In genomic region chr10:95397747-95398146, GRCh38 we compare ENCODE assay signal across 1 cellular context.
A peak's percentile ranks its signal among the peaks of the same experiment; 100 is the strongest.
TF ChIP-seq lines count a peak whose summit lies in the region.

No MANE protein-coding gene starts in this region.

TF ChIP-seq in K562, 482 proteins besides CTCF, POLR2A, EP300 and RAD21 (continued from another document):
- TF ChIP-seq SPI1 (IDR thresholded peaks at IDR 0.05; ENCODE audit: borderline replicate concordance, low read depth, low read length) (peak; percentile 51; the same call in 1 of the 2 replicates), C11orf30 (IDR thresholded peaks at IDR 0.05; ENCODE audit: low read depth) (peak; percentile 54), ZBTB40 (IDR thresholded peaks at IDR 0.05) (no peak), ZBTB40 (CRISPR knock-in tag; IDR thresholded peaks at IDR 0.05) (no peak), HDAC1 (IDR thresholded peaks at IDR 0.05) (peak in 1 of 2 experiments; percentile 22; a peak in 1 of 4 replicates), TAL1 (IDR thresholded peaks at IDR 0.05) (peak; percentile 39), ZNF217 (CRISPR knock-in tag; IDR thresholded peaks at IDR 0.05) (no peak), KLF13 (tag; IDR thresholded peaks at IDR 0.05; ENCODE audit: borderline replicate concordance, low read depth) (no peak), HDAC2 (IDR thresholded peaks at IDR 0.05) (peak; percentile 63; the same call in 1 of the 2 replicates), PKNOX1 (IDR thresholded peaks at IDR 0.05) (peak; percentile 36; the same call in 1 of the 2 replicates), TCF3 (CRISPR knock-in tag; IDR thresholded peaks at IDR 0.05) (peak; percentile 55), RFX7 (CRISPR knock-in tag; IDR thresholded peaks at IDR 0.05) (no peak), DPF2 (IDR thresholded peaks at IDR 0.05) (peak; percentile 42; the same call in 1 of the 2 replicates), NCOR1 (IDR thresholded peaks at IDR 0.05) (0 out of 2 replicates have a peak, but pooled peaks have one; percentile 14), JUNB (CRISPR knock-in tag; conservative IDR thresholded peaks at IDR 0.05) (no peak), ETV1 (tag; conservative IDR thresholded peaks at IDR 0.05; ENCODE audit: low read depth) (peak; percentile 29; the same call in 1 of the 2 replicates), SMAD2 (IDR thresholded peaks at IDR 0.05; ENCODE audit: low read depth, low read length) (no peak), MAFF (IDR thresholded peaks at IDR 0.05; ENCODE audit: low read length) (peak; percentile 53; the same call in 1 of the 2 replicates), MEIS2 (IDR thresholded peaks at IDR 0.05; ENCODE audit: partially characterized antibody) (peak; percentile 9), JUND (IDR thresholded peaks at IDR 0.05; ENCODE audit: borderline replicate concordance, low read depth, low read length) (peak; percentile 10; the same call in 1 of the 2 replicates), JUND (tag; IDR thresholded peaks at IDR 0.05; ENCODE audit: borderline replicate concordance, low read depth, low read length) (peak; percentile 41; the same call in 1 of the 3 replicates), NFE2 (IDR thresholded peaks at IDR 0.05; ENCODE audit: low read depth) (peak; percentile 86), SMARCA4 (IDR thresholded peaks at IDR 0.05) (0 out of 2 replicates have a peak, but pooled peaks have one; percentile 26), FOXM1 (IDR thresholded peaks at IDR 0.05; ENCODE audit: low read depth) (peak; percentile 17; the same call in 1 of the 2 replicates), FOXM1 (CRISPR knock-in tag; IDR thresholded peaks at IDR 0.05; ENCODE audit: low read depth) (no peak), CTBP1 (IDR thresholded peaks at IDR 0.05; ENCODE audit: borderline replicate concordance) (peak; percentile 43; the same call in 1 of the 2 replicates), CBFA2T2 (conservative IDR thresholded peaks at IDR 0.05) (peak; percentile 57), RCOR1 (IDR thresholded peaks at IDR 0.05; ENCODE audit: borderline replicate concordance in 1 of 2, low read depth in 2 of 2, low read length in 2 of 2) (peak in 1 of 2 experiments; percentile 67; a peak in 1 of 4 replicates), FOSL1 (tag; conservative IDR thresholded peaks at IDR 0.05) (peak; percentile 72), IRF9 (tag; IDR thresholded peaks at IDR 0.05) (no peak), ESRRA (IDR thresholded peaks at IDR 0.05; ENCODE audit: borderline replicate concordance, low read depth) (peak; percentile 54; the same call in 1 of the 2 replicates), SOX6 (IDR thresholded peaks at IDR 0.05) (peak; percentile 68; the same call in 1 of the 2 replicates), ZNF316 (IDR thresholded peaks at IDR 0.05) (0 out of 2 replicates have a peak, but pooled peaks have one; percentile 25), MEF2D (tag; conservative IDR thresholded peaks at IDR 0.05; ENCODE audit: low read depth) (0 out of 2 replicates have a peak, but pooled peaks have one; percentile 17), TBL1XR1 (IDR thresholded peaks at IDR 0.05; ENCODE audit: low read length in 2 of 2) (peak in 1 of 2 experiments; percentile 41; a peak in 1 of 4 replicates)
